ENCODE assay signal across 13 cellular contexts in the genomic region with DNA sequence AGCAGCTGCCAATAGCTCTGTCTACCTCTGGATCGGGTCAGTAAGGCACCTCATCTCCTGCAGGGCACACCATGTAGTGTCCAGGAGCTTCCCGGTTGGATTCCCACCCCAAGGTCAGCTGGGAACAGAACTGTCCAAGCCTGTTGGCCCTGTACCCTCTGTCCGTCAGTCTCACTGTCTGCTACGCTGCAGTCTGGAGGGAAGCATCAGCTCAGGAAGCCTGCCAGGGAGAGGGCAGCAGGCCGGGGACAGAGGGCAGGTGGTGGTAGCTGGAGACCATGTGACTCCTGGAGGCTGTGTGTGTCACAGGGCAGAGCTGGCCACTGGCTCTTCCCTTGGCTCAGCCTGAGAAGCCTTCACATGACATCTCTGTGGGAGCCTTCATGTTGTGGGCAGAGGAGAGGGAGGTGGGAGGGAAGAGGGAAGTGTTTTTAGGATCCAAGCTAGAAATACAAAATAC.
DNase-seq lines count a peak whose midpoint lies in the region; ATAC-seq, FAIRE-seq and TF ChIP-seq lines count a peak whose summit lies in the region.
"Had no signal": no experiment of that assay in that cellular context is flagged by ENCODE, and none has a peak within 500 bp of the region (broad histone marks: within the 10 kb centered on the region; RNA-seq: fewer than 3 reads in every experiment).

No MANE protein-coding gene starts in this region.

- H2BK15ac ChIP-seq in H1 (ENCODE audit: low read length): no peak overlapping the region

- peak overlapping the region; percentile 24; the same call in 1 of the 2 replicates for H3K18ac ChIP-seq in H1 (ENCODE audit: extremely low read depth, low read length)

- H3K14ac ChIP-seq in H1 (ENCODE audit: insufficient read length): no peak overlapping the region

- no peak overlapping the region for H4K8ac ChIP-seq in H1 (ENCODE audit: extremely low read depth, insufficient read depth, low read length)

- H4K5ac ChIP-seq in H1 (ENCODE audit: insufficient read length, low read depth, low read length): no peak overlapping the region

- H3K79me2 ChIP-seq in H1 (ENCODE audit: control insufficient read depth in 1 of 2, insufficient read depth in 2 of 2, low read length in 2 of 2) (no peaks in the 10 kb centered on the region), HepG2 (ENCODE audit: insufficient read depth, low read length) (no peaks in the 10 kb centered on the region)

- H2BK120ac ChIP-seq in H1 (replicated peaks; ENCODE audit: low read depth, low read length): no peak overlapping the region

- 85% methylated on average over 5 of the region's 5 CpGs; no CpG with 5 or more reads in 1 of the 2 experiments for WGBS in H1 (ENCODE audit: extremely low coverage in 1 of 2, insufficient coverage in 1 of 2, insufficient read length in 1 of 2, insufficient replicate concordance in 2 of 2, low coverage in 1 of 2, low lambda C conversion rate in 2 of 2, missing lambda C conversion rate in 1 of 2), 2 experiments
- WGBS in HepG2 (ENCODE audit: low lambda C conversion rate): 0% methylated on average over 1 of the region's 5 CpGs

- H3K9me3 ChIP-seq in H1 (ENCODE audit: insufficient read depth in 2 of 2, low read depth in 1 of 2, low read length in 1 of 2): no peaks in the 10 kb centered on the region
- no peaks in the 10 kb centered on the region for H3K9me3 ChIP-seq in HepG2 (ENCODE audit: low read length)
- H3K9me3 ChIP-seq in gastrocnemius medialis: no peaks in the 10 kb centered on the region

- H4K20me1 ChIP-seq in H1 (replicated peaks in 1 of 2; ENCODE audit: control insufficient read depth in 1 of 2, insufficient read depth in 2 of 2, low read length in 2 of 2): no peaks in the 10 kb centered on the region
- H4K20me1 ChIP-seq in HepG2 (ENCODE audit: insufficient read depth, low read length): no peaks in the 10 kb centered on the region

- POLR2A ChIA-PET in H1 (lab: Charles Lee; ENCODE audit: partially characterized antibody): no interaction called here
- POLR2A ChIA-PET in HepG2 (lab: Yijun Ruan, JAX): no interaction called here

- H3K27me3 ChIP-seq in H1 (replicated peaks in 1 of 4; ENCODE audit: control insufficient read depth in 3 of 4, extremely low read depth in 1 of 4, insufficient read depth in 3 of 4, low read length in 3 of 4): no peaks in the 10 kb centered on the region; a peak in 1 of 7 replicates
- H3K27me3 ChIP-seq in HepG2 (ENCODE audit: control insufficient read depth in 1 of 2, insufficient read depth in 2 of 2, low read length in 2 of 2): peaks cover 0 to 14% of the 10 kb centered on the region in 2 experiments; a peak in 2 of 5 replicates
- no peaks in the 10 kb centered on the region for H3K27me3 ChIP-seq in gastrocnemius medialis

- H3K23ac ChIP-seq in H1 (ENCODE audit: insufficient read length): no peak overlapping the region

- BruUV-seq in HepG2 (replicated peaks; lab: Mats Ljungman, UMichigan): no TSS peak

- no peaks in the 10 kb centered on the region for H3K23me2 ChIP-seq in H1 (ENCODE audit: low read depth, low read length)

- no peak for TF ChIP-seq RAD21 in H1 (IDR thresholded peaks at IDR 0.05 in 1 of 2, conservative IDR thresholded peaks at IDR 0.05 in 1 of 2; ENCODE audit: low read depth in 2 of 2, low read length in 2 of 2)
- no peak for TF ChIP-seq RAD21 in HepG2 (CRISPR knock-in tag; IDR thresholded peaks at IDR 0.05)

- H3K4me1 ChIP-seq in H1 (replicated peaks in 1 of 4; ENCODE audit: control insufficient read depth in 3 of 4, insufficient read depth in 4 of 4, low read length in 3 of 4) (peaks cover 0 to 3% (median 0%) of the 10 kb centered on the region in 4 experiments; a peak in 1 of 7 replicates), HepG2 (ENCODE audit: insufficient read depth, low read length) (no peaks in the 10 kb centered on the region), gastrocnemius medialis (peaks cover 46 to 51% of the 10 kb centered on the region in 2 donors)

- no peak overlapping the region for H3K4me3 ChIP-seq in H1 (ENCODE audit: extremely low read depth in 1 of 4, insufficient read depth in 2 of 4, low read depth in 3 of 4, low read length in 4 of 4)
- no peak overlapping the region for H3K4me3 ChIP-seq in HepG2 (replicated peaks in 1 of 3; ENCODE audit: insufficient read depth in 1 of 3, low read depth in 2 of 3, low read length in 3 of 3)
- peak overlapping the region in 1 of 4 donors; percentile 3 for H3K4me3 ChIP-seq in gastrocnemius medialis
- H3K4me3 ChIP-seq in coronary artery: no peak overlapping the region
- H3K4me3 ChIP-seq: PC-9 had no signal

- ATAC-seq in HepG2: no peak
- peak; percentile 58 to 60 for ATAC-seq in gastrocnemius medialis

- in situ Hi-C loops in HepG2 (cut with HindIII; ENCODE audit: extremely low pct_ligation_motif_present, low pct_unique_long_range_greater_than_20kb) (no loop called here), gastrocnemius medialis (cut with MboI; ENCODE audit: low sequenced_read_pairs in 4 of 4) (loop anchor here in 2 of 4 donors (5.0 to 10.0 kb wide), 3 partner anchors 94 to 458 kb away; no protein-coding TSS in a partner anchor)

- no peak overlapping the region for H4K91ac ChIP-seq in H1 (replicated peaks; ENCODE audit: insufficient read length, low read length)

- H3K4me2 ChIP-seq in H1 (ENCODE audit: insufficient read depth in 1 of 2, low read depth in 2 of 2, low read length in 2 of 2): no peak overlapping the region
- no peak overlapping the region for H3K4me2 ChIP-seq in HepG2 (ENCODE audit: low read depth, low read length)
- H3K4me2 ChIP-seq: PC-9 had no signal

- CTCF ChIA-PET in H1 (lab: Charles Lee; ENCODE audit: partially characterized antibody) (interaction anchor here (0.8 to 2.0 kb wide), 6 partner anchors 9 to 193 kb away, joined by 3 to 4 read pairs (median 3); no protein-coding TSS in a partner anchor), HepG2 (lab: Yijun Ruan, JAX; ENCODE audit: low intra/inter-chr PET ratio, low total read pairs) (no interaction called here)

- H3K79me1 ChIP-seq in H1 (ENCODE audit: low read depth, low read length): no peaks in the 10 kb centered on the region

- H2AK5ac ChIP-seq in H1 (ENCODE audit: low read depth, low read length): no peak overlapping the region

- H2BK5ac ChIP-seq in H1 (ENCODE audit: low read depth, low read length): no peak overlapping the region; the same call in 1 of the 2 replicates

- TF ChIP-seq EP300 in H1 (IDR thresholded peaks at IDR 0.05; ENCODE audit: borderline replicate concordance in 1 of 2, low read depth in 2 of 2, low read length in 2 of 2) (no peak), HepG2 (IDR thresholded peaks at IDR 0.05; ENCODE audit: low read depth in 2 of 2, low read length in 2 of 2) (no peak), HepG2 (CRISPR knock-in tag; IDR thresholded peaks at IDR 0.05; ENCODE audit: borderline replicate concordance) (no peak)

- intact Hi-C loops in HepG2 (cut with micrococcal nuclease; ENCODE audit: unreplicated experiment) (no loop called here), gastrocnemius medialis (cut with DNase I; ENCODE audit: low total_unique reads) (loop anchor here (1.0 to 10.0 kb wide), 5 partner anchors 13 to 1221 kb away; partner anchors contain the start of genes CAVIN4, SEC61B, STX17 and TGFBR1)

- no peak overlapping the region for H3K9ac ChIP-seq in H1 (replicated peaks in 1 of 4; ENCODE audit: extremely low read depth in 1 of 4, low read depth in 3 of 4, low read length in 3 of 4)
- no peak overlapping the region for H3K9ac ChIP-seq in HepG2 (ENCODE audit: insufficient read depth, low read depth, low read length)

- no peak overlapping the region for H3K27ac ChIP-seq in H1 (ENCODE audit: low read depth, low read length)
- no peak overlapping the region for H3K27ac ChIP-seq in HepG2 (ENCODE audit: extremely low read length, insufficient read depth, low read length)
- peak overlapping the region; percentile 83 to 99 (median 96) for H3K27ac ChIP-seq in gastrocnemius medialis
- H3K27ac ChIP-seq in coronary artery: no peak overlapping the region
- H3K27ac ChIP-seq: PC-9 had no signal

- no peak overlapping the region for H3K4ac ChIP-seq in H1 (replicated peaks; ENCODE audit: insufficient read length, low read depth, low read length)

- H3K36me3 ChIP-seq in H1 (ENCODE audit: control insufficient read depth in 2 of 4, insufficient read depth in 4 of 4, low read length in 3 of 4) (no peaks in the 10 kb centered on the region), HepG2 (replicated peaks in 1 of 2; ENCODE audit: control insufficient read depth in 1 of 2, insufficient read depth in 2 of 2, low read length in 2 of 2) (no peaks in the 10 kb centered on the region), gastrocnemius medialis (no peaks in the 10 kb centered on the region)

- DNase-seq in EH (ENCODE audit: low read depth): peak; percentile 43
- DNase-seq in H1 (ENCODE audit: low read depth in 1 of 2, low spot score in 2 of 2): no peak
- no peak for DNase-seq in HepG2 (ENCODE audit: low spot score)
- DNase-seq in gastrocnemius medialis: peak; percentile 94 to 98
- DNase-seq in NCI-H1105 (lab: John Stamatoyannopoulos, UW): no peak
- no peak for DNase-seq in HTR-8/SVneo (ENCODE audit: insufficient read length, low spot score)
- no peak for DNase-seq in GM03348 (ENCODE audit: low spot score)
- no peak for DNase-seq in coronary artery (ENCODE audit: low spot score)
- DNase-seq: activated CD4-positive, alpha-beta T cell treated with anti-CD3 and anti-CD28 coated beads, Interleukin-2, amount 50 U/mL, for 1 hour; effector CD8-positive, alpha-beta T cell; kidney glomerular epithelial cell; NCI-H446; PC-9 had no signal

- TF ChIP-seq POLR2A in H1 (IDR thresholded peaks at IDR 0.05; ENCODE audit: control extremely low read depth in 1 of 2, low read depth in 2 of 2, low read length in 2 of 2) (no peak), HepG2 (IDR thresholded peaks at IDR 0.05; ENCODE audit: insufficient read depth in 1 of 2, low read depth in 2 of 2, low read length in 2 of 2) (no peak), gastrocnemius medialis (IDR thresholded peaks at IDR 0.05) (peak; percentile 68 to 70)

- H2BK12ac ChIP-seq in H1 (ENCODE audit: low read depth, low read length): no peak overlapping the region

- H3K56ac ChIP-seq in H1 (replicated peaks; ENCODE audit: insufficient read length, low read depth, low read length): no peak overlapping the region

- 0 out of 2 replicates have a peak overlapping the region, but pooled peaks have one; percentile 6 for H2BK20ac ChIP-seq in H1 (ENCODE audit: low read length)

- FAIRE-seq in H1 (lab: Jason Lieb, UNC) (no peak), HepG2 (lab: Jason Lieb, UNC) (no peak), HTR-8/SVneo (lab: Jason Lieb, UNC) (no peak)

- no peak for TF ChIP-seq CTCF in H1 (IDR thresholded peaks at IDR 0.05; ENCODE audit: control extremely low read depth in 1 of 3, insufficient read depth in 1 of 3, low read depth in 1 of 3, low read length in 3 of 3)
- no peak for TF ChIP-seq CTCF in HepG2 (CRISPR knock-in tag; IDR thresholded peaks at IDR 0.05)
- peak in 2 of 5 experiments; percentile 12 to 25 for TF ChIP-seq CTCF in gastrocnemius medialis (IDR thresholded peaks at IDR 0.05 in 4 of 5, conservative IDR thresholded peaks at IDR 0.05 in 1 of 5)
- no peak for TF ChIP-seq CTCF in coronary artery (IDR thresholded peaks at IDR 0.05)

- H2AFZ ChIP-seq in H1 (ENCODE audit: low read length) (0 out of 2 replicates have a peak overlapping the region, but pooled peaks have one; percentile 13), HepG2 (ENCODE audit: low read length) (no peak overlapping the region)
- H2AFZ ChIP-seq: PC-9 had no signal

Comparison
In these comparisons a context has a peak if more than half of its experiments do, and no peak if none do; other contexts are left out.
1. DNase-seq: peak in EH (single experiment) and gastrocnemius medialis (2 of 2); none in H1 (0 of 2), HepG2 (single experiment), NCI-H1105 (single experiment), HTR-8/SVneo (single experiment), GM03348 (single experiment) and coronary artery (single experiment).
2. H3K27ac ChIP-seq: peak in gastrocnemius medialis (4 of 4); none in H1 (single experiment), HepG2 (single experiment) and coronary artery (0 of 2).
3. POLR2A ChIP-seq: peak in gastrocnemius medialis (2 of 2); none in H1 (0 of 2) and HepG2 (0 of 2).